ENCODE assay signal across 1 cellular context in genomic region chr9:137113385-137114159, GRCh38.
A peak's percentile ranks its signal among the peaks of the same experiment; 100 is the strongest.
TF ChIP-seq lines count a peak whose summit lies in the region.

No MANE protein-coding gene starts in this region.

TF ChIP-seq in GM12878, 131 proteins besides CTCF, POLR2A, EP300 and RAD21:
- peak; percentile 38; the same call in 1 of the 2 replicates for TF ChIP-seq SPI1 (IDR thresholded peaks at IDR 0.05; ENCODE audit: borderline replicate concordance, insufficient read depth, low read depth, low read length)
- TF ChIP-seq BHLHE40 (IDR thresholded peaks at IDR 0.05; ENCODE audit: borderline replicate concordance in 1 of 2, low read depth in 2 of 2, low read length in 1 of 2) = peak in 1 of 2 experiments; percentile 25; a peak in 1 of 4 replicates
- TF ChIP-seq E2F8 (IDR thresholded peaks at IDR 0.05; ENCODE audit: low read depth, partially characterized antibody) = no peak
- TF ChIP-seq ZBTB33 (IDR thresholded peaks at IDR 0.05) = peak; percentile 56; the same call in 1 of the 2 replicates
